ENCODE assay signal across 8 cellular contexts in the genomic region with DNA sequence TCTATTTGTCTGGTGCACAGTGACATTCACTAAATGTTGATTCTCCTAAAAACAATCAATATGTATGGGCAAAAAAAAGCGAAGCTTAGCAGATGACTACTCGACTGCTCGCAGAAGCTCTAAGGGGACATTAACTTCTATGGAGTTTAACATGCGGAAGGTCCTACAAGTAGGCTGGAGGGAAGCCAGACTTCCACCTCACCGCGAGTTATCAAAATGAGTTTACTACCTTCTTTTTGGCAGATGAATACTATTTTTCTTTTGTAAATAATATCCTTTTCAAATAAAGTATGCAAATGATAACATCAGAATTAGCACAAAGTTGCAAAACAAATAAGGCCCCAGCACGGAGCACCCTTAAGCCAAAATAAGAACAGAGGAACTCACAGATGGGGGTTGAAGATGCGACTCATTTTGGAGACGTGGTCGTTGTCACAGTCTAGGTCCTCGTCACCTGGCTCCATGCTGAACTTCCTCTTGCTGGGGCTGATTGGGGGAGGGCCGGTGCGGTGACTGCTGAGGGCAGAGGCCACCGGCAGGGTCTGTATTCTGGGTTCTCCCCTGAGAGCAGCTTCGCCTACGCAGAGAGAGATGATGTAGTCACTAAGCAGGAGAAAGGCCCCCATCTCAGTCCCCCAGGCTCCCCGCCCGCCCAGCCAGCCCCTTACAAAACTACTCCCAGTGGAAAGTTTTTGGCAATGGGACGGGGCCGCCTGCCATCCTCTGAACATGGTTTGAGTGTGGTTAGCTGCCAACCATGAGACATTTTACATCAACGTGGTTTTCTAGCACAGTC. TPM values are rescaled to one million over a fixed set of nuclear protein-coding genes. Genes with fewer than 3 reads are reported as not detected.
DNase-seq lines count a peak whose midpoint lies in the region; ATAC-seq and TF ChIP-seq lines count a peak whose summit lies in the region.

No MANE protein-coding gene starts in this region.

- H3K36me3 ChIP-seq in HEK293 (ENCODE audit: control insufficient read depth in 2 of 2, insufficient read depth in 1 of 2, low read length in 2 of 2) = peaks cover 0 to 3% of the 10 kb centered on the region in 2 experiments; a peak in 1 of 3 replicates

- no peaks in the 10 kb centered on the region; the same call in 1 of the 2 replicates for H3K4me1 ChIP-seq in HEK293 (ENCODE audit: control insufficient read depth, insufficient read depth, low read length)

- CTCF ChIA-PET in HEK293 (lab: Yijun Ruan, JAX) = interaction anchor here (0.5 kb wide), 1 partner anchor 83 kb away, joined by 6 read pairs; no protein-coding TSS in a partner anchor

- H3K27ac ChIP-seq in HEK293 (ENCODE audit: extremely low read depth, low read depth, low read length) = peak overlapping the region; percentile 13; the same call in 1 of the 2 replicates
- peak overlapping the region; percentile 67 for H3K27ac ChIP-seq in epithelial cell of prostate

- ATAC-seq in GM18511 (IDR thresholded peaks at IDR 0.05; ENCODE audit: unreplicated experiment) = peak; percentile 98

- POLR2A ChIA-PET in HEK293 (lab: Yijun Ruan, JAX) = interaction anchor here (1.3 kb wide), 1 partner anchor 42 kb away, joined by 6 read pairs; a partner anchor contains a TSS

- intact Hi-C loops in posterior vena cava (cut with DNase I) = loop anchor here in 1 of 2 donors (5.0 kb wide), 1 partner anchor 41 kb away; a partner anchor contains a TSS

- TF ChIP-seq POLR2A in NB4 (IDR thresholded peaks at IDR 0.05; ENCODE audit: extremely low read depth, insufficient read length) = no peak

- H3K4me3 ChIP-seq in HEK293 (ENCODE audit: low read depth, low read length) (no peak overlapping the region), NB4 (ENCODE audit: low read depth, low read length) (no peak overlapping the region)

- no peaks in the 10 kb centered on the region for H3K9me3 ChIP-seq in HEK293 (ENCODE audit: control insufficient read depth, insufficient read depth, low read depth, low read length)

- DNase-seq in NB4 (ENCODE audit: low read depth) (peak; percentile 85), epithelial cell of prostate (ENCODE audit: low read depth, low spot score) (no peak), posterior vena cava (ENCODE audit: low spot score) (peak; percentile 89), cerebellum (ENCODE audit: low spot score) (no peak), D341Med (ENCODE audit: low spot score) (no peak), ecto neural progenitor cell (ENCODE audit: low spot score) (no peak)

- no peak for TF ChIP-seq CTCF in HEK293 (tag by site-specific recombination; IDR thresholded peaks at IDR 0.05)
- no peak for TF ChIP-seq CTCF in NB4 (IDR thresholded peaks at IDR 0.05; ENCODE audit: low read depth, low read length)

TF ChIP-seq in HEK293, 187 proteins besides CTCF, POLR2A, EP300 and RAD21:
- no peak for TF ChIP-seq ZBTB21 (tag by site-specific recombination; IDR thresholded peaks at IDR 0.05)
- TF ChIP-seq, protein P1, sequence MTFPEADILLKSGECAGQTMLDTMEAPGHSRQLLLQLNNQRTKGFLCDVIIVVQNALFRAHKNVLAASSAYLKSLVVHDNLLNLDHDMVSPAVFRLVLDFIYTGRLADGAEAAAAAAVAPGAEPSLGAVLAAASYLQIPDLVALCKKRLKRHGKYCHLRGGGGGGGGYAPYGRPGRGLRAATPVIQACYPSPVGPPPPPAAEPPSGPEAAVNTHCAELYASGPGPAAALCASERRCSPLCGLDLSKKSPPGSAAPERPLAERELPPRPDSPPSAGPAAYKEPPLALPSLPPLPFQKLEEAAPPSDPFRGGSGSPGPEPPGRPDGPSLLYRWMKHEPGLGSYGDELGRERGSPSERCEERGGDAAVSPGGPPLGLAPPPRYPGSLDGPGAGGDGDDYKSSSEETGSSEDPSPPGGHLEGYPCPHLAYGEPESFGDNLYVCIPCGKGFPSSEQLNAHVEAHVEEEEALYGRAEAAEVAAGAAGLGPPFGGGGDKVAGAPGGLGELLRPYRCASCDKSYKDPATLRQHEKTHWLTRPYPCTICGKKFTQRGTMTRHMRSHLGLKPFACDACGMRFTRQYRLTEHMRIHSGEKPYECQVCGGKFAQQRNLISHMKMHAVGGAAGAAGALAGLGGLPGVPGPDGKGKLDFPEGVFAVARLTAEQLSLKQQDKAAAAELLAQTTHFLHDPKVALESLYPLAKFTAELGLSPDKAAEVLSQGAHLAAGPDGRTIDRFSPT (tag by site-specific recombination; IDR thresholded peaks at IDR 0.05) = no peak
- no peak for TF ChIP-seq ZNF610 (tag by site-specific recombination; IDR thresholded peaks at IDR 0.05; ENCODE audit: borderline replicate concordance)
- no peak for TF ChIP-seq ZNF626 (tag by site-specific recombination; IDR thresholded peaks at IDR 0.05)

RNA-seq across cellular contexts. Expression of a gene that starts 42.1 kb away (rescaled TPM):
- total RNA-seq in posterior vena cava (10 to 100 TPM; 50.3 to 78.7 TPM), cerebellum (78.3 TPM)

Comparison
In these comparisons a context has a peak if more than half of its experiments do, and no peak if none do; other contexts are left out.
1. DNase-seq: peak in NB4 (single experiment) and posterior vena cava (single experiment); none in epithelial cell of prostate (single experiment), cerebellum (single experiment), D341Med (single experiment) and ecto neural progenitor cell (single experiment).